1 cellular context compared by ENCODE assay signal in genomic region chr18:79585395-79586370, GRCh38.
TF ChIP-seq lines count a peak whose summit lies in the region.

No MANE protein-coding gene starts in this region.

TF ChIP-seq in GM23338, 12 proteins besides CTCF, POLR2A, EP300 and RAD21 (continued from another document):
- TF ChIP-seq, protein P1, sequence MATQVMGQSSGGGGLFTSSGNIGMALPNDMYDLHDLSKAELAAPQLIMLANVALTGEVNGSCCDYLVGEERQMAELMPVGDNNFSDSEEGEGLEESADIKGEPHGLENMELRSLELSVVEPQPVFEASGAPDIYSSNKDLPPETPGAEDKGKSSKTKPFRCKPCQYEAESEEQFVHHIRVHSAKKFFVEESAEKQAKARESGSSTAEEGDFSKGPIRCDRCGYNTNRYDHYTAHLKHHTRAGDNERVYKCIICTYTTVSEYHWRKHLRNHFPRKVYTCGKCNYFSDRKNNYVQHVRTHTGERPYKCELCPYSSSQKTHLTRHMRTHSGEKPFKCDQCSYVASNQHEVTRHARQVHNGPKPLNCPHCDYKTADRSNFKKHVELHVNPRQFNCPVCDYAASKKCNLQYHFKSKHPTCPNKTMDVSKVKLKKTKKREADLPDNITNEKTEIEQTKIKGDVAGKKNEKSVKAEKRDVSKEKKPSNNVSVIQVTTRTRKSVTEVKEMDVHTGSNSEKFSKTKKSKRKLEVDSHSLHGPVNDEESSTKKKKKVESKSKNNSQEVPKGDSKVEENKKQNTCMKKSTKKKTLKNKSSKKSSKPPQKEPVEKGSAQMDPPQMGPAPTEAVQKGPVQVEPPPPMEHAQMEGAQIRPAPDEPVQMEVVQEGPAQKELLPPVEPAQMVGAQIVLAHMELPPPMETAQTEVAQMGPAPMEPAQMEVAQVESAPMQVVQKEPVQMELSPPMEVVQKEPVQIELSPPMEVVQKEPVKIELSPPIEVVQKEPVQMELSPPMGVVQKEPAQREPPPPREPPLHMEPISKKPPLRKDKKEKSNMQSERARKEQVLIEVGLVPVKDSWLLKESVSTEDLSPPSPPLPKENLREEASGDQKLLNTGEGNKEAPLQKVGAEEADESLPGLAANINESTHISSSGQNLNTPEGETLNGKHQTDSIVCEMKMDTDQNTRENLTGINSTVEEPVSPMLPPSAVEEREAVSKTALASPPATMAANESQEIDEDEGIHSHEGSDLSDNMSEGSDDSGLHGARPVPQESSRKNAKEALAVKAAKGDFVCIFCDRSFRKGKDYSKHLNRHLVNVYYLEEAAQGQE (IDR thresholded peaks at IDR 0.05; ENCODE audit: unreplicated experiment): no peak
